Comparison of ENCODE assay signal across 5 cellular contexts in genomic region chr7:112796552-112796951, GRCh38. TPM values are rescaled to one million over a fixed set of nuclear protein-coding genes. Genes with fewer than 3 reads are reported as not detected.
DNase-seq lines count a peak whose midpoint lies in the region; ATAC-seq, FAIRE-seq and TF ChIP-seq lines count a peak whose summit lies in the region.
"Not testable (repeated sequence)": the region's sequence is repeated elsewhere in the genome, so short reads cannot be mapped to it uniquely, and the experiment has no call there.

No MANE protein-coding gene starts in this region.

- TF ChIP-seq EP300 in K562 (IDR thresholded peaks at IDR 0.05; ENCODE audit: low read length), result not testable (repeated sequence)

- not testable (repeated sequence) for TF ChIP-seq RAD21 in K562 (CRISPR knock-in tag; conservative IDR thresholded peaks at IDR 0.05 in 1 of 2, IDR thresholded peaks at IDR 0.05 in 1 of 2)

- peaks cover 0 to 17% of the 10 kb centered on the region in 2 experiments; a peak in 4 of 5 replicates for H3K4me1 ChIP-seq in K562 (replicated peaks in 1 of 2; ENCODE audit: control insufficient read depth in 2 of 2, insufficient read depth in 2 of 2, low read length in 2 of 2)

- H3K27ac ChIP-seq in K562 (ENCODE audit: extremely low read depth, low read depth, low read length), result not testable (repeated sequence)

- CTCF ChIA-PET in K562 (lab: Yijun Ruan, JAX; ENCODE audit: low intra/inter-chr PET ratio), result not testable (repeated sequence)

- not testable (repeated sequence) for H3K4me3 ChIP-seq in K562

- H3K36me3 ChIP-seq in K562 (ENCODE audit: control insufficient read depth, insufficient read depth, low read length), result not testable (repeated sequence)

- BruUV-seq in K562 (replicated peaks; lab: Mats Ljungman, UMichigan), result not testable (repeated sequence)

- H3K9ac ChIP-seq in K562 (ENCODE audit: insufficient read depth in 1 of 2, low read depth in 2 of 2, low read length in 2 of 2), result not testable (repeated sequence)

- not testable (repeated sequence) for TF ChIP-seq POLR2A in K562 (conservative IDR thresholded peaks at IDR 0.05)

- H4K20me1 ChIP-seq in K562 (replicated peaks; ENCODE audit: control insufficient read depth, insufficient read depth, low read length), result not testable (repeated sequence)

- not testable (repeated sequence) for H3K9me1 ChIP-seq in K562 (ENCODE audit: control insufficient read depth, insufficient read depth, low read length)

- in situ Hi-C loops in K562 (cut with MboI), result not testable (repeated sequence)

- not testable (repeated sequence) for H3K9me3 ChIP-seq in K562 (replicated peaks; ENCODE audit: control insufficient read depth, insufficient read depth, low read depth, low read length)

- not testable (repeated sequence) for H3K27me3 ChIP-seq in K562 (ENCODE audit: control insufficient read depth in 2 of 2, insufficient read depth in 2 of 2, low read length in 2 of 2)

- TF ChIP-seq CTCF in K562 (IDR thresholded peaks at IDR 0.05 in 2 of 3, conservative IDR thresholded peaks at IDR 0.05 in 1 of 3; ENCODE audit: insufficient read depth in 2 of 3, low read depth in 1 of 3, low read length in 3 of 3), result not testable (repeated sequence)

- POLR2A ChIA-PET in K562 (lab: Yijun Ruan, JAX), result not testable (repeated sequence)

- not testable (repeated sequence) for H2AFZ ChIP-seq in K562 (ENCODE audit: low read depth, low read length)

- FAIRE-seq in A204.1 (lab: Jason Lieb, UNC) (peak; percentile 100), G401.6 (lab: Jason Lieb, UNC) (peak; percentile 100), TTC549 (lab: Jason Lieb, UNC) (peak; percentile 100), endometrium (lab: Jason Lieb, UNC) (peak; percentile 100)
- FAIRE-seq in K562 (lab: Jason Lieb, UNC), result not testable (repeated sequence)

- intact Hi-C loops in K562 (cut with micrococcal nuclease), result not testable (repeated sequence)

- H3K4me2 ChIP-seq in K562 (ENCODE audit: insufficient read depth, low read length), result not testable (repeated sequence)

- not testable (repeated sequence) for DNase-seq in K562 (ENCODE audit: extremely low read depth in 1 of 4, low spot score in 3 of 4)

- ATAC-seq in K562, result not testable (repeated sequence)

- H3K79me2 ChIP-seq in K562 (ENCODE audit: control insufficient read depth, insufficient read depth, low read length), result not testable (repeated sequence)

TF ChIP-seq in K562, 482 proteins besides CTCF, POLR2A, EP300 and RAD21:
- TF ChIP-seq NCOA2 (IDR thresholded peaks at IDR 0.05; ENCODE audit: partially characterized antibody in 2 of 2), result peak in 1 of 2 experiments; percentile 94
- TF ChIP-seq ZNF274 (IDR thresholded peaks at IDR 0.05; ENCODE audit: borderline replicate concordance, low read depth, low read length), result peak; percentile 74; the same call in 1 of the 2 replicates

RNA-seq across cellular contexts. Expression of gene TMEM168, which starts 6.4 kb away (rescaled TPM):
- total RNA-seq in K562 (2011; cell fraction: chromatin; rRNA removed; ENCODE audit: low replicate concordance), result 34.8 and 104 TPM in 2 replicates
- 31.2 and 37.4 TPM in 2 replicates for total RNA-seq in K562 (2011; cell fraction: nucleolus; rRNA removed)
- 66.2 and 100 TPM in 2 replicates for total RNA-seq in K562 (2011; cell fraction: nucleoplasm; rRNA removed)
- 17.6 and 21.4 TPM in 2 replicates for total RNA-seq in K562 (2014; rRNA removed)
- total RNA-seq in K562 (2014; rRNA removed; fragmentation: Illumina TruSeq; extraction: Trizol), result 28.0 and 31.5 TPM in 2 replicates
- total RNA-seq in K562 (2015; rRNA removed; fragmentation: Illumina TruSeq; extraction: Trizol), result 21.3 and 23.4 TPM in 2 replicates
- total RNA-seq in K562 (2021), result 23.2 and 27.3 TPM in 2 replicates
- 33.5 and 50.7 TPM in 2 replicates for polyA plus RNA-seq in K562 (2011; rRNA removed)
- polyA plus RNA-seq in K562 (2011; cell fraction: cytosol; rRNA removed), result 16.2 and 21.6 TPM in 2 replicates
- polyA plus RNA-seq in K562 (2011; cell fraction: nucleus; rRNA removed), result 43.6 and 53.0 TPM in 2 replicates
- polyA plus RNA-seq in K562 (2012), result 17.1 and 19.9 TPM in 2 replicates
- polyA plus RNA-seq in K562 (2014; fragmentation: Illumina TruSeq; extraction: Trizol), result 19.7 and 20.8 TPM in 2 replicates
- 10 to 100 TPM; 28.0 to 30.0 TPM for polyA plus RNA-seq in K562 (2014; fragmentation: Nextera tagmentation; extraction: Ambion mirVana)
- polyA plus RNA-seq in K562 (2014; rRNA removed), result 21.0 and 25.4 TPM in 2 replicates
- 39.1 and 55.1 TPM in 2 replicates for polyA minus RNA-seq in K562 (2011; rRNA and poly(A)+ RNA removed)
- 16.4 and 23.4 TPM in 2 replicates for polyA minus RNA-seq in K562 (2011; cell fraction: cytosol; rRNA and poly(A)+ RNA removed)
- 22.3 and 30.7 TPM in 2 replicates for polyA minus RNA-seq in K562 (2011; cell fraction: nucleus; rRNA and poly(A)+ RNA removed)
